19 cellular contexts compared by ENCODE assay signal in the genomic region with DNA sequence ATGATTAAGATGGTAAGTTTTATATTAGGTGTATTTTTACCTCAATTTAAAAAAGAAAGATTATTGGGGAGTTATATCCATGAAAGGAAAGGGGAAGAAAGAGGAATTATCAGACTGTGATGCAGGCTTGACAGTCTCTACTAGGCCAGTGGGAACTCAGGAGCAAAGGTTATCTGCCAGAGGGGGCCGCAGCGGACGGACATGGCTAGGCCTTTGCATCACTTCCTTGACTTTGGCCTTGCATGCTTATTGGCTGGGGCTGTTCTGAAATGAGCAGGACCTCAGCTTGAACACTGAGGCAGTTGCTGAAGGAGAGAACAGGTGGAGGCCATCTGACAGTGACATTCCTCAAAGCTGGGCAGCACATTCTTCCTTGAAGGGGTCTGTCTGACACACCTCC.
A peak's percentile ranks its signal among the peaks of the same experiment; 100 is the strongest.
DNase-seq lines count a peak whose midpoint lies in the region; ATAC-seq, FAIRE-seq and TF ChIP-seq lines count a peak whose summit lies in the region.
"Had no signal": no experiment of that assay in that cellular context is flagged by ENCODE, and none has a peak within 500 bp of the region (broad histone marks: within the 10 kb centered on the region; RNA-seq: fewer than 3 reads in every experiment).

No MANE protein-coding gene starts in this region.

- no TSS peak for BruUV-seq in endothelial cell of umbilical vein (replicated peaks; lab: Mats Ljungman, UMichigan)
- no TSS peak for BruUV-seq in HepG2 (replicated peaks; lab: Mats Ljungman, UMichigan)

- CTCF ChIA-PET in endothelial cell of umbilical vein (lab: Charles Lee) (interaction anchor here (2.5 kb wide), 1 partner anchor 9 kb away, joined by 7 read pairs; no protein-coding TSS in a partner anchor), HepG2 (lab: Yijun Ruan, JAX; ENCODE audit: low intra/inter-chr PET ratio, low total read pairs) (no interaction called here)

- H3K4me1 ChIP-seq in endothelial cell of umbilical vein (ENCODE audit: control insufficient read depth, extremely low read depth, insufficient read depth, low read length) (peaks cover 4% of the 10 kb centered on the region), HepG2 (ENCODE audit: insufficient read depth, low read length) (no peaks in the 10 kb centered on the region), neuronal stem cell (ENCODE audit: control insufficient read depth in 2 of 2, insufficient read depth in 1 of 2, low read depth in 1 of 2, low read length in 2 of 2) (peaks cover 0 to 2% of the 10 kb centered on the region in 2 donors), aorta (ENCODE audit: control insufficient read depth in 1 of 2, insufficient read depth in 2 of 2, low read length in 2 of 2) (no peaks in the 10 kb centered on the region)

- intact Hi-C loops in endothelial cell of umbilical vein (cut with micrococcal nuclease) (no loop called here), HepG2 (cut with micrococcal nuclease; ENCODE audit: unreplicated experiment) (no loop called here), aorta (cut with DNase I) (no loop called here)

- H3K9me3 ChIP-seq in endothelial cell of umbilical vein (replicated peaks; ENCODE audit: control insufficient read depth, insufficient read depth, low read length) = no peaks in the 10 kb centered on the region
- H3K9me3 ChIP-seq in HepG2 (ENCODE audit: low read length) = peaks cover 75% of the 10 kb centered on the region
- no peaks in the 10 kb centered on the region for H3K9me3 ChIP-seq in neuronal stem cell (replicated peaks in 1 of 2; ENCODE audit: control insufficient read depth in 2 of 2, insufficient read depth in 1 of 2, low read depth in 1 of 2, low read length in 2 of 2)
- no peaks in the 10 kb centered on the region for H3K9me3 ChIP-seq in aorta (ENCODE audit: control insufficient read depth, low read length)

- in situ Hi-C loops in HepG2 (cut with HindIII; ENCODE audit: extremely low pct_ligation_motif_present, low pct_unique_long_range_greater_than_20kb) = no loop called here

- H3K14ac ChIP-seq in neuronal stem cell (ENCODE audit: low read length) = no peak overlapping the region

- H3K18ac ChIP-seq in neuronal stem cell (ENCODE audit: low read length) = no peak overlapping the region

- H2AFZ ChIP-seq in endothelial cell of umbilical vein (ENCODE audit: low read depth, low read length) (peak overlapping the region; percentile 84), HepG2 (ENCODE audit: low read length) (no peak overlapping the region), neuronal stem cell (ENCODE audit: low read length) (peak overlapping the region; percentile 43)
- H2AFZ ChIP-seq: GM23248 had no signal

- no peaks in the 10 kb centered on the region for H3K9me1 ChIP-seq in endothelial cell of umbilical vein (replicated peaks; ENCODE audit: control insufficient read depth, extremely low read depth, insufficient read depth, low read length)

- H2AK5ac ChIP-seq in neuronal stem cell (ENCODE audit: low read depth, low read length) = no peak overlapping the region

- H2BK5ac ChIP-seq in neuronal stem cell (ENCODE audit: low read length) = no peak overlapping the region

- POLR2A ChIA-PET in endothelial cell of umbilical vein (lab: Charles Lee) = no interaction called here
- POLR2A ChIA-PET in HepG2 (lab: Yijun Ruan, JAX) = no interaction called here

- no peaks in the 10 kb centered on the region for H3K79me1 ChIP-seq in neuronal stem cell (ENCODE audit: low read depth, low read length)

- H3K4me3 ChIP-seq in endothelial cell of umbilical vein (replicated peaks in 1 of 3; ENCODE audit: insufficient read depth in 1 of 3, low read depth in 1 of 3, low read length in 3 of 3) = no peak overlapping the region
- no peak overlapping the region for H3K4me3 ChIP-seq in HepG2 (replicated peaks in 1 of 3; ENCODE audit: insufficient read depth in 1 of 3, low read depth in 2 of 3, low read length in 3 of 3)
- no peak overlapping the region for H3K4me3 ChIP-seq in neuronal stem cell (ENCODE audit: low read length in 2 of 2)
- no peak overlapping the region for H3K4me3 ChIP-seq in aorta (ENCODE audit: low read length in 2 of 2)
- H3K4me3 ChIP-seq: GM23248 had no signal

- H2BK120ac ChIP-seq in neuronal stem cell (ENCODE audit: low read depth, low read length) = no peak overlapping the region

- H3K27me3 ChIP-seq in endothelial cell of umbilical vein (ENCODE audit: control insufficient read depth in 2 of 2, insufficient read depth in 2 of 2, low read length in 2 of 2) = no peaks in the 10 kb centered on the region
- H3K27me3 ChIP-seq in HepG2 (ENCODE audit: control insufficient read depth in 1 of 2, insufficient read depth in 2 of 2, low read length in 2 of 2) = no peaks in the 10 kb centered on the region
- no peaks in the 10 kb centered on the region for H3K27me3 ChIP-seq in neuronal stem cell (ENCODE audit: control insufficient read depth in 3 of 3, insufficient read depth in 3 of 3, low read depth in 1 of 3, low read length in 3 of 3)
- H3K27me3 ChIP-seq in aorta (ENCODE audit: control insufficient read depth in 1 of 2, insufficient read depth in 2 of 2, low read length in 1 of 2) = no peaks in the 10 kb centered on the region

- H3K4me2 ChIP-seq in endothelial cell of umbilical vein (ENCODE audit: insufficient read depth, low read length) (no peak overlapping the region), HepG2 (ENCODE audit: low read depth, low read length) (no peak overlapping the region), neuronal stem cell (ENCODE audit: insufficient read depth, low read length, poor library complexity, severe bottlenecking) (no peak overlapping the region)

- dilution Hi-C loops in endothelial cell of umbilical vein (cut with MboI; ENCODE audit: extremely low pct_ligation_motif_present, low sequenced_read_pairs) = no loop called here

- TF ChIP-seq CTCF in endothelial cell of umbilical vein (IDR thresholded peaks at IDR 0.05; ENCODE audit: extremely low read depth in 1 of 2, insufficient read depth in 1 of 2, low read depth in 1 of 2, low read length in 2 of 2) (no peak), HepG2 (CRISPR knock-in tag; IDR thresholded peaks at IDR 0.05) (no peak)

- H2BK12ac ChIP-seq in neuronal stem cell (ENCODE audit: low read length) = no peak overlapping the region

- H3K79me2 ChIP-seq in endothelial cell of umbilical vein (ENCODE audit: control insufficient read depth, insufficient read depth, low read length) (no peaks in the 10 kb centered on the region), HepG2 (ENCODE audit: insufficient read depth, low read length) (no peaks in the 10 kb centered on the region)

- FAIRE-seq in endothelial cell of umbilical vein (lab: Jason Lieb, UNC) (peak; percentile 4), HepG2 (lab: Jason Lieb, UNC) (no peak)
- FAIRE-seq: GM12891, GM19239, H1 had no signal

- no peak overlapping the region for H2BK15ac ChIP-seq in neuronal stem cell (ENCODE audit: low read length)

- TF ChIP-seq RAD21 in HepG2 (CRISPR knock-in tag; IDR thresholded peaks at IDR 0.05) = no peak

- H3K4ac ChIP-seq in neuronal stem cell (ENCODE audit: low read length) = no peak overlapping the region

- no peak overlapping the region for H4K8ac ChIP-seq in neuronal stem cell (ENCODE audit: low read depth, low read length)

- H3K23ac ChIP-seq in neuronal stem cell (ENCODE audit: low read depth, low read length, poor library complexity) = no peak overlapping the region

- DNase-seq in endothelial cell of umbilical vein (ENCODE audit: low read depth, low spot score) (peak; percentile 36), HepG2 (ENCODE audit: low spot score) (no peak), neuronal stem cell (ENCODE audit: low spot score) (no peak), aorta (no peak), ecto neural progenitor cell (ENCODE audit: low spot score) (no peak)
- no peak for DNase-seq in activated T-cell treated with anti-CD3 and anti-CD28 coated beads, Interleukin-2, amount 50 U/mL, for 1 hour
- DNase-seq: C1 segment of cervical spinal cord; Calu3; CD4-positive, alpha-beta memory T cell; COR-L47; DMS53; DMS79 treated with DMSO at 0.1 percent for 48 hours; GF-D8; GM23248; H7; HCEC 1CT had no signal

- no peak overlapping the region for H4K91ac ChIP-seq in neuronal stem cell (ENCODE audit: low read depth, low read length, poor library complexity)

- TF ChIP-seq POLR2A in endothelial cell of umbilical vein (IDR thresholded peaks at IDR 0.05; ENCODE audit: low read depth, low read length) = no peak
- TF ChIP-seq POLR2A in HepG2 (IDR thresholded peaks at IDR 0.05; ENCODE audit: insufficient read depth in 1 of 2, low read depth in 2 of 2, low read length in 2 of 2) = no peak

- H3K9ac ChIP-seq in endothelial cell of umbilical vein (replicated peaks; ENCODE audit: extremely low read depth, insufficient read depth, low read length) (no peak overlapping the region), HepG2 (ENCODE audit: insufficient read depth, low read depth, low read length) (no peak overlapping the region), neuronal stem cell (ENCODE audit: low read depth, low read length, poor library complexity) (no peak overlapping the region)
- H3K9ac ChIP-seq: GM23248 had no signal

- ATAC-seq in HepG2 = no peak
- ATAC-seq in aorta (ENCODE audit: low FRiP score) = no peak

- no peak for TF ChIP-seq EP300 in HepG2 (IDR thresholded peaks at IDR 0.05; ENCODE audit: low read depth in 2 of 2, low read length in 2 of 2)
- TF ChIP-seq EP300 in HepG2 (CRISPR knock-in tag; IDR thresholded peaks at IDR 0.05; ENCODE audit: borderline replicate concordance) = no peak

- H3K36me3 ChIP-seq in endothelial cell of umbilical vein (ENCODE audit: control insufficient read depth in 2 of 2, extremely low read depth in 1 of 2, insufficient read depth in 2 of 2, low read length in 2 of 2) = no peaks in the 10 kb centered on the region
- no peaks in the 10 kb centered on the region for H3K36me3 ChIP-seq in HepG2 (replicated peaks in 1 of 2; ENCODE audit: control insufficient read depth in 1 of 2, insufficient read depth in 2 of 2, low read length in 2 of 2)
- H3K36me3 ChIP-seq in neuronal stem cell (replicated peaks in 1 of 2; ENCODE audit: control insufficient read depth in 2 of 2, insufficient read depth in 2 of 2, low read length in 2 of 2) = no peaks in the 10 kb centered on the region
- no peaks in the 10 kb centered on the region for H3K36me3 ChIP-seq in aorta (ENCODE audit: control insufficient read depth in 1 of 2, insufficient read depth in 2 of 2, low read length in 1 of 2)

- 0% methylated on average over 3 of the region's 3 CpGs for WGBS in HepG2 (ENCODE audit: low lambda C conversion rate)
- no CpG with 5 or more reads among the region's 3 CpGs for WGBS in neuronal stem cell (ENCODE audit: extremely low coverage in 2 of 2, insufficient read length in 2 of 2, insufficient replicate concordance in 1 of 2), 2 donors
- 84 to 95% methylated on average over 3 of the region's 3 CpGs for WGBS in aorta, 2 donors

- H3K27ac ChIP-seq in endothelial cell of umbilical vein (ENCODE audit: insufficient read depth, low read depth, low read length) (no peak overlapping the region), HepG2 (ENCODE audit: extremely low read length, insufficient read depth, low read length) (no peak overlapping the region), neuronal stem cell (replicated peaks; ENCODE audit: low read length) (no peak overlapping the region), aorta (ENCODE audit: low read depth in 1 of 2, low read length in 2 of 2) (no peak overlapping the region)
- H3K27ac ChIP-seq: GM23248 had no signal

- no peaks in the 10 kb centered on the region for H4K20me1 ChIP-seq in endothelial cell of umbilical vein (replicated peaks; ENCODE audit: control insufficient read depth, extremely low read depth, insufficient read depth, low read length)
- no peaks in the 10 kb centered on the region for H4K20me1 ChIP-seq in HepG2 (ENCODE audit: insufficient read depth, low read length)
